Comparison of ENCODE assay signal across 34 cellular contexts in the genomic region with DNA sequence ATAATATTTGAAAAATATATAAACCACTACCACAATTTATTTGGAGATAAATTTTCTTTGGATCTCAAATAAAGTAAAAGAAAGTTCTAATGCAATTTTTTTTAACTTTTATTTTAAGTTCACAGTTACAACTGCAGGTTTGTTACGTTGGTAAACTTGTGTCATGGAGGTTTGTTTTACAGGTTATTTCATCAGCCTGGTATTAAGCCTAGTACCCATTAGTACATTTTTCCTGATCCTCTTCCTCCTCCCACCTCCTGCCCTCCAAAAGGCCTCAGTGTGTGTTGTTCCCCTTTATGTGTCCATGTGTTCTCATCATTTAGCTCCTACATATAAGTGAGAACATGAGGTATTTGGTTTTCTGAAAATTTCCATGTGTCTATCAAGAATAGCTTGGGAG. TPM values are rescaled to one million over a fixed set of nuclear protein-coding genes. Genes with fewer than 3 reads are reported as not detected.
"Had no signal": no experiment of that assay in that cellular context is flagged by ENCODE, and none has a peak within 500 bp of the region (broad histone marks: within the 10 kb centered on the region; RNA-seq: fewer than 3 reads in every experiment).

No MANE protein-coding gene starts in this region.

- H3K36me3 Mint-ChIP-seq: activated CD4-positive, alpha-beta memory T cell treated with anti-CD3 and anti-CD28 coated beads for 36 hours; activated naive CD4-positive, alpha-beta T cell treated with anti-CD3 and anti-CD28 coated beads, Interleukin-2, amount 50 U/mL, for 24 hours; brain; WTC11 had no signal

- H3K27ac ChIP-seq: ascending aorta, breast epithelium, cardiac muscle cell, dorsolateral prefrontal cortex, VCaP had no signal

- H3K4me3 ChIP-seq: ascending aorta, breast epithelium, cardiac muscle cell, coronary artery, dorsolateral prefrontal cortex had no signal

- H3K27me3 ChIP-seq: ascending aorta, breast epithelium, cardiac muscle cell had no signal

- H3K36me3 ChIP-seq: ascending aorta, breast epithelium, cardiac muscle cell had no signal

- H3K9me3 Mint-ChIP-seq: activated CD4-positive, alpha-beta memory T cell treated with anti-CD3 and anti-CD28 coated beads for 36 hours; activated naive CD4-positive, alpha-beta T cell treated with anti-CD3 and anti-CD28 coated beads for 36 hours; activated naive CD4-positive, alpha-beta T cell treated with anti-CD3 and anti-CD28 coated beads, Interleukin-2, amount 50 U/mL, for 24 hours; activated naive CD8-positive, alpha-beta T cell treated with anti-CD3 and anti-CD28 coated beads for 36 hours; activated naive CD8-positive, alpha-beta T cell treated with anti-CD3 and anti-CD28 coated beads, Interleukin-2, amount 50 U/mL, for 24 hours; activated T-helper 1 cell treated with anti-CD3 and anti-CD28 coated beads, Interleukin-12 subunit alpha, Interleukin-12 subunit beta, Interleukin-2, Interleukin-4 antibody, amounts not matched to agents 30 ng/mL and 10 ng/mL and 1 ng/mL, durations not matched to agents 14 hours and 24 hours and 36 hours; activated T-helper 2 cell treated with anti-CD3 and anti-CD28 coated beads, Interferon-gamma antibody, Interleukin-2, Interleukin-4, amounts not matched to agents 10 μg/mL and 5 μg/mL and 100 μg/mL, durations not matched to agents 14 hours and 24 hours and 36 hours; brain; dendritic cell treated with granulocyte-macrophage colony-stimulating factor and Interleukin-4, amounts not matched to agents 40 ng/mL and 50 ng/mL, for 4 days had no signal

- ATAC-seq: activated CD8-positive, alpha-beta memory T cell treated with anti-CD3 and anti-CD28 coated beads, Interleukin-2, amount 10 ng/mL, durations not matched to agents 7 days and 5 days; activated CD8-positive, alpha-beta T cell treated with anti-CD3 and anti-CD28 coated beads, Interleukin-2, amount 10 ng/mL, durations not matched to agents 7 days and 5 days; activated naive CD8-positive, alpha-beta T cell treated with anti-CD3 and anti-CD28 coated beads, Interleukin-2, amount 50 U/mL, for 24 hours; esophagus mucosa; WTC11 had no signal

- FAIRE-seq: frontal cortex, TTC549 had no signal

- H3K4me1 ChIP-seq: breast epithelium had no signal

- DNase-seq: activated CD4-positive, alpha-beta memory T cell treated with anti-CD3 and anti-CD28 coated beads for 36 hours; activated CD4-positive, alpha-beta T cell treated with anti-CD3 and anti-CD28 coated beads for 1 hour; activated CD4-positive, alpha-beta T cell treated with anti-CD3 and anti-CD28 coated beads for 48 hours; activated CD8-positive, alpha-beta memory T cell treated with anti-CD3 and anti-CD28 coated beads, Interleukin-2, amount 10 ng/mL, durations not matched to agents 7 days and 5 days; activated CD8-positive, alpha-beta memory T cell treated with anti-CD3 and anti-CD28 coated beads, Interleukin-2, amount 50 U/mL, for 4 hours; activated CD8-positive, alpha-beta T cell treated with anti-CD3 and anti-CD28 coated beads, Interleukin-2, amount 10 ng/mL, durations not matched to agents 7 days and 5 days; activated effector memory CD4-positive, alpha-beta T cell treated with anti-CD3 and anti-CD28 coated beads, Interleukin-2, amount 50 U/mL, for 16 hours; activated naive CD4-positive, alpha-beta T cell treated with anti-CD3 and anti-CD28 coated beads for 36 hours; activated naive CD8-positive, alpha-beta T cell treated with anti-CD3 and anti-CD28 coated beads for 36 hours; activated naive CD8-positive, alpha-beta T cell treated with anti-CD3 and anti-CD28 coated beads, Interleukin-2, amount 50 U/mL, for 24 hours; activated T-cell treated with anti-CD3 and anti-CD28 coated beads, Interleukin-2, amount 50 U/mL, for 1 hour; activated T-cell treated with anti-CD3 and anti-CD28 coated beads, Interleukin-2, amount 50 U/mL, for 48 hours; central memory CD4-positive, alpha-beta T cell; cerebellar nuclear complex; dorsolateral prefrontal cortex; effector memory CD4-positive, alpha-beta T cell; endodermal cell; foreskin fibroblast; head of caudate nucleus; T-helper 2 cell had no signal

- H3K4me3 Mint-ChIP-seq: activated CD4-positive, alpha-beta memory T cell treated with anti-CD3 and anti-CD28 coated beads for 36 hours; activated CD8-positive, alpha-beta memory T cell treated with anti-CD3 and anti-CD28 coated beads, Interleukin-2, amount 10 ng/mL, durations not matched to agents 7 days and 5 days; activated CD8-positive, alpha-beta T cell treated with anti-CD3 and anti-CD28 coated beads, Interleukin-2, amount 10 ng/mL, durations not matched to agents 7 days and 5 days; activated naive CD4-positive, alpha-beta T cell treated with anti-CD3 and anti-CD28 coated beads for 36 hours; activated naive CD4-positive, alpha-beta T cell treated with anti-CD3 and anti-CD28 coated beads, Interleukin-2, amount 50 U/mL, for 24 hours; activated naive CD8-positive, alpha-beta T cell treated with anti-CD3 and anti-CD28 coated beads for 36 hours; activated naive CD8-positive, alpha-beta T cell treated with anti-CD3 and anti-CD28 coated beads, Interleukin-2, amount 50 U/mL, for 24 hours; activated T-helper 1 cell treated with anti-CD3 and anti-CD28 coated beads, Interleukin-12 subunit alpha, Interleukin-12 subunit beta, Interleukin-2, Interleukin-4 antibody, amounts not matched to agents 30 ng/mL and 10 ng/mL and 1 ng/mL, durations not matched to agents 14 hours and 24 hours and 36 hours; brain; dendritic cell treated with granulocyte-macrophage colony-stimulating factor and Interleukin-4, amounts not matched to agents 40 ng/mL and 50 ng/mL, for 4 days; endodermal cell; WTC11 had no signal

- H3K9me3 ChIP-seq: ascending aorta, breast epithelium had no signal

- H3K27me3 Mint-ChIP-seq: activated naive CD4-positive, alpha-beta T cell treated with anti-CD3 and anti-CD28 coated beads, Interleukin-2, amount 50 U/mL, for 24 hours; activated naive CD8-positive, alpha-beta T cell treated with anti-CD3 and anti-CD28 coated beads for 36 hours; activated naive CD8-positive, alpha-beta T cell treated with anti-CD3 and anti-CD28 coated beads, Interleukin-2, amount 50 U/mL, for 24 hours; brain; dendritic cell treated with granulocyte-macrophage colony-stimulating factor and Interleukin-4, amounts not matched to agents 40 ng/mL and 50 ng/mL, for 4 days had no signal

- H3K27ac Mint-ChIP-seq: activated CD4-positive, alpha-beta memory T cell treated with anti-CD3 and anti-CD28 coated beads for 36 hours; activated CD8-positive, alpha-beta memory T cell treated with anti-CD3 and anti-CD28 coated beads, Interleukin-2, amount 10 ng/mL, durations not matched to agents 7 days and 5 days; activated CD8-positive, alpha-beta T cell treated with anti-CD3 and anti-CD28 coated beads, Interleukin-2, amount 10 ng/mL, durations not matched to agents 7 days and 5 days; activated naive CD4-positive, alpha-beta T cell treated with anti-CD3 and anti-CD28 coated beads, Interleukin-2, amount 50 U/mL, for 24 hours; activated naive CD8-positive, alpha-beta T cell treated with anti-CD3 and anti-CD28 coated beads for 36 hours; activated naive CD8-positive, alpha-beta T cell treated with anti-CD3 and anti-CD28 coated beads, Interleukin-2, amount 50 U/mL, for 24 hours; activated T-helper 1 cell treated with anti-CD3 and anti-CD28 coated beads, Interleukin-12 subunit alpha, Interleukin-12 subunit beta, Interleukin-2, Interleukin-4 antibody, amounts not matched to agents 30 ng/mL and 10 ng/mL and 1 ng/mL, durations not matched to agents 14 hours and 24 hours and 36 hours; activated T-helper 2 cell treated with anti-CD3 and anti-CD28 coated beads, Interferon-gamma antibody, Interleukin-2, Interleukin-4, amounts not matched to agents 10 μg/mL and 5 μg/mL and 100 μg/mL, durations not matched to agents 14 hours and 24 hours and 36 hours; brain; dendritic cell treated with granulocyte-macrophage colony-stimulating factor and Interleukin-4, amounts not matched to agents 40 ng/mL and 50 ng/mL, for 4 days; endodermal cell; WTC11 had no signal

RNA-seq across cellular contexts. Expression of gene CAV1, which starts 54.5 kb away (rescaled TPM):
- total RNA-seq: activated CD8-positive, alpha-beta T cell treated with anti-CD3 and anti-CD28 coated beads, Interleukin-2, amount 10 ng/mL, durations not matched to agents 7 days and 5 days had no signal
